Comparison of ENCODE assay signal across 11 cellular contexts in the genomic region with DNA sequence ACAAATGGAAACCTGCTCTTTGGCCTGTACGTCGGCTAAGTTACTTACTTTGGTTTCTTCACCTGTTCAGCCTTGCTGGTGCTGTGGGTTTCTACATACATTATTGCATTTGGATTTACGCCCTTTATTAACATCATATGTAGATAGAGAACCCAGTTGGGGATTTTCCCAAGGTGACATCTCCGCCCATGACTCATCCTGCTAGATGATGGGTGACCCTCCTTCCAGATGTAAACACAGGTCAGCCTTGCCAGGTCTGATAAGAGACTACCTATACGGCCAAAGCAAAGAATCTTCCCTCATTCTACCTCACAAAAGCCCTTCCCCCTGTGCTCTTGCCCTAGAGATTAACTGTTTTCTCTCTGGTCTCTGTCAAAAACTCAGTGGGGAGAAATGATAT.
DNase-seq lines count a peak whose midpoint lies in the region; ATAC-seq, FAIRE-seq and TF ChIP-seq lines count a peak whose summit lies in the region.
"Had no signal": no experiment of that assay in that cellular context is flagged by ENCODE, and none has a peak within 500 bp of the region (broad histone marks: within the 10 kb centered on the region; RNA-seq: fewer than 3 reads in every experiment).

No MANE protein-coding gene starts in this region.

- H3K36me3 Mint-ChIP-seq in activated CD8-positive, alpha-beta T cell treated with anti-CD3 and anti-CD28 coated beads, Interleukin-2, amount 10 ng/mL, durations not matched to agents 7 days and 5 days (ENCODE audit: low read depth): peaks cover 24% of the 10 kb centered on the region

- H2BK120ac ChIP-seq in IMR-90 (ENCODE audit: low read depth, low read length): no peak overlapping the region

- TF ChIP-seq RAD21 in IMR-90 (IDR thresholded peaks at IDR 0.05; ENCODE audit: low read length): no peak

- H3K27ac ChIP-seq in IMR-90 (ENCODE audit: insufficient read depth, low read length): no peak overlapping the region
- H3K27ac ChIP-seq in pancreas: no peak overlapping the region
- H3K27ac ChIP-seq: BLaER1 had no signal

- no peak overlapping the region for H3K14ac ChIP-seq in IMR-90 (replicated peaks; ENCODE audit: low read depth, low read length)

- H4K91ac ChIP-seq in IMR-90 (ENCODE audit: insufficient read depth, low read depth, low read length): no peak overlapping the region

- H3K9me3 ChIP-seq in IMR-90 (ENCODE audit: control insufficient read depth, insufficient read depth, low read length) (no peaks in the 10 kb centered on the region), pancreas (no peaks in the 10 kb centered on the region)
- H3K9me3 ChIP-seq: BLaER1 had no signal

- H3K36me3 ChIP-seq in IMR-90 (ENCODE audit: control insufficient read depth, insufficient read depth, low read length) (no peaks in the 10 kb centered on the region), pancreas (no peaks in the 10 kb centered on the region)

- intact Hi-C loops in IMR-90 (cut with micrococcal nuclease): no loop called here
- intact Hi-C loops in pancreas (cut with DNase I): no loop called here

- no TSS peak for BruUV-seq in IMR-90 (replicated peaks; lab: Mats Ljungman, UMichigan)

- H2AFZ ChIP-seq in IMR-90 (replicated peaks; ENCODE audit: low read length, poor library complexity): no peak overlapping the region

- TF ChIP-seq CTCF in IMR-90 (conservative IDR thresholded peaks at IDR 0.05; ENCODE audit: low read depth, low read length): no peak
- TF ChIP-seq CTCF in pancreas (IDR thresholded peaks at IDR 0.05): no peak

- peaks cover 18% of the 10 kb centered on the region for H3K4me1 Mint-ChIP-seq in activated CD8-positive, alpha-beta T cell treated with anti-CD3 and anti-CD28 coated beads, Interleukin-2, amount 10 ng/mL, durations not matched to agents 7 days and 5 days (ENCODE audit: low read depth)

- H3K23ac ChIP-seq in IMR-90 (ENCODE audit: low read depth, low read length): no peak overlapping the region

- H3K4me3 ChIP-seq in IMR-90 (ENCODE audit: insufficient read depth, low read depth, low read length) (no peak overlapping the region), pancreas (no peak overlapping the region)
- H3K4me3 ChIP-seq: BLaER1 had no signal

- no peak overlapping the region for H3K18ac ChIP-seq in IMR-90 (ENCODE audit: low read depth, low read length)

- H3K27me3 Mint-ChIP-seq in activated CD8-positive, alpha-beta T cell treated with anti-CD3 and anti-CD28 coated beads, Interleukin-2, amount 10 ng/mL, durations not matched to agents 7 days and 5 days (ENCODE audit: low read depth): no peaks in the 10 kb centered on the region

- TF ChIP-seq POLR2A in IMR-90 (IDR thresholded peaks at IDR 0.05; ENCODE audit: low read depth, low read length): no peak

- no peak overlapping the region for H3K4me2 ChIP-seq in IMR-90 (ENCODE audit: low read depth, low read length)
- H3K4me2 ChIP-seq: BLaER1 had no signal

- DNase-seq in IMR-90: no peak
- no peak for DNase-seq in pancreas
- DNase-seq in cerebellar cortex (ENCODE audit: low spot score): no peak
- DNase-seq in EL: no peak
- DNase-seq in activated CD8-positive, alpha-beta T cell treated with anti-CD3 and anti-CD28 coated beads, Interleukin-2, amount 10 ng/mL, durations not matched to agents 7 days and 5 days: no peak
- DNase-seq in NCI-H2196 treated with DMSO at 0.1 percent for 48 hours (lab: John Stamatoyannopoulos, UW; ENCODE audit: unreplicated experiment): no peak
- DNase-seq: hippocampal formation, NCI-H2171 had no signal

- H2BK15ac ChIP-seq in IMR-90 (ENCODE audit: low read depth, low read length): no peak overlapping the region

- H4K8ac ChIP-seq in IMR-90 (ENCODE audit: low read depth in 2 of 2, low read length in 2 of 2): no peak overlapping the region

- CTCF ChIA-PET in IMR-90 (lab: Yijun Ruan, JAX): no interaction called here
- CTCF ChIA-PET in activated CD8-positive, alpha-beta T cell treated with anti-CD3 and anti-CD28 coated beads, Interleukin-2, amount 10 ng/mL, durations not matched to agents 7 days and 5 days (lab: Charles Lee): no interaction called here

- in situ Hi-C loops in IMR-90 (cut with MboI; ENCODE audit: low sequenced_read_pairs): no loop called here

- no peaks in the 10 kb centered on the region for H3K27me3 ChIP-seq in IMR-90 (ENCODE audit: control insufficient read depth, insufficient read depth, low read length)
- H3K27me3 ChIP-seq in pancreas: no peaks in the 10 kb centered on the region
- H3K27me3 ChIP-seq: BLaER1 had no signal

- H3K27ac Mint-ChIP-seq in activated CD8-positive, alpha-beta T cell treated with anti-CD3 and anti-CD28 coated beads, Interleukin-2, amount 10 ng/mL, durations not matched to agents 7 days and 5 days: no peak overlapping the region

- POLR2A ChIA-PET in IMR-90 (lab: Charles Lee; ENCODE audit: unreplicated experiment): no interaction called here
- POLR2A ChIA-PET in activated CD8-positive, alpha-beta T cell treated with anti-CD3 and anti-CD28 coated beads, Interleukin-2, amount 10 ng/mL, durations not matched to agents 7 days and 5 days (lab: Charles Lee): no interaction called here

- ATAC-seq in GM18907 (IDR thresholded peaks at IDR 0.05; ENCODE audit: unreplicated experiment): peak; percentile 39
- peak; percentile 37 for ATAC-seq in HG02610 (IDR thresholded peaks at IDR 0.05; ENCODE audit: unreplicated experiment)
- no peak for ATAC-seq in IMR-90 (ENCODE audit: low read depth)
- peak in 3 of 4 donors; percentile 18 to 33 (median 28) for ATAC-seq in pancreas
- no peak for ATAC-seq in activated CD8-positive, alpha-beta T cell treated with anti-CD3 and anti-CD28 coated beads, Interleukin-2, amount 10 ng/mL, durations not matched to agents 7 days and 5 days

- H3K9me1 ChIP-seq in IMR-90 (ENCODE audit: insufficient read depth, low read length): 0 out of 2 replicates have a peak, but pooled peaks cover 5% of the 10 kb centered on the region

- no peaks in the 10 kb centered on the region for H3K4me1 ChIP-seq in IMR-90 (ENCODE audit: control insufficient read depth, insufficient read depth, low read length)
- H3K4me1 ChIP-seq in pancreas: peaks cover 0 to 16% (median 7%) of the 10 kb centered on the region in 3 donors
- H3K4me1 ChIP-seq: BLaER1 had no signal

- H3K9me3 Mint-ChIP-seq in activated CD8-positive, alpha-beta T cell treated with anti-CD3 and anti-CD28 coated beads, Interleukin-2, amount 10 ng/mL, durations not matched to agents 7 days and 5 days (ENCODE audit: insufficient read depth): no peaks in the 10 kb centered on the region

- dilution Hi-C loops in IMR-90 (cut with HindIII; ENCODE audit: low sequenced_read_pairs, unreplicated experiment): no loop called here

- FAIRE-seq in pancreas (lab: Jason Lieb, UNC): no peak

- no peak overlapping the region for H3K56ac ChIP-seq in IMR-90 (ENCODE audit: extremely low read depth, insufficient read depth, low read length)

- no peak overlapping the region for H2BK20ac ChIP-seq in IMR-90 (ENCODE audit: low read depth, low read length)

- WGBS in IMR-90 (ENCODE audit: extremely low coverage in 2 of 2, insufficient read length in 1 of 2), 2 experiments: no CpG with 5 or more reads among the region's 5 CpGs
- WGBS in pancreas, 2 donors: 76 to 78% methylated on average over 5 of the region's 5 CpGs

- H3K4me3 Mint-ChIP-seq in activated CD8-positive, alpha-beta T cell treated with anti-CD3 and anti-CD28 coated beads, Interleukin-2, amount 10 ng/mL, durations not matched to agents 7 days and 5 days: no peak overlapping the region

- H2BK5ac ChIP-seq in IMR-90 (ENCODE audit: low read depth, low read length, poor library complexity, severe bottlenecking): no peak overlapping the region

- peak overlapping the region; percentile 38 for H2AK9ac ChIP-seq in IMR-90 (replicated peaks; ENCODE audit: low read depth, low read length, poor library complexity)

- H3K9ac ChIP-seq in IMR-90 (ENCODE audit: low read depth, low read length): no peak overlapping the region
- H3K9ac ChIP-seq: BLaER1 had no signal

- no peak overlapping the region for H2AK5ac ChIP-seq in IMR-90 (ENCODE audit: low read depth, low read length)

- H4K20me1 ChIP-seq in IMR-90 (ENCODE audit: insufficient read depth, low read length): no peaks in the 10 kb centered on the region
- H4K20me1 ChIP-seq: BLaER1 had no signal

- H3K79me1 ChIP-seq in IMR-90 (ENCODE audit: low read depth in 1 of 2, low read length in 2 of 2): 0 out of 4 replicates have a peak, but pooled peaks cover 0 to 4% of the 10 kb centered on the region in 2 experiments

- no peak overlapping the region for H4K5ac ChIP-seq in IMR-90 (ENCODE audit: low read depth, low read length)

- H3K4ac ChIP-seq in IMR-90 (ENCODE audit: low read depth, low read length): no peak overlapping the region

TF ChIP-seq in IMR-90, 13 proteins besides CTCF, POLR2A, EP300 and RAD21:
- TF ChIP-seq NFE2L2 (IDR thresholded peaks at IDR 0.05; ENCODE audit: low read depth, low read length) (no peak), MAZ (IDR thresholded peaks at IDR 0.05; ENCODE audit: borderline replicate concordance, low read depth, low read length) (no peak), RFX5 (IDR thresholded peaks at IDR 0.05; ENCODE audit: low read depth, low read length) (no peak)

Comparison
In these comparisons a context has a peak if more than half of its experiments do, and no peak if none do; other contexts are left out.
1. ATAC-seq: peak in GM18907 (single experiment), HG02610 (single experiment) and pancreas (3 of 4); none in IMR-90 (single experiment) and activated CD8-positive, alpha-beta T cell treated with anti-CD3 and anti-CD28 coated beads, Interleukin-2, amount 10 ng/mL, durations not matched to agents 7 days and 5 days (single experiment).